In the genomic region with DNA sequence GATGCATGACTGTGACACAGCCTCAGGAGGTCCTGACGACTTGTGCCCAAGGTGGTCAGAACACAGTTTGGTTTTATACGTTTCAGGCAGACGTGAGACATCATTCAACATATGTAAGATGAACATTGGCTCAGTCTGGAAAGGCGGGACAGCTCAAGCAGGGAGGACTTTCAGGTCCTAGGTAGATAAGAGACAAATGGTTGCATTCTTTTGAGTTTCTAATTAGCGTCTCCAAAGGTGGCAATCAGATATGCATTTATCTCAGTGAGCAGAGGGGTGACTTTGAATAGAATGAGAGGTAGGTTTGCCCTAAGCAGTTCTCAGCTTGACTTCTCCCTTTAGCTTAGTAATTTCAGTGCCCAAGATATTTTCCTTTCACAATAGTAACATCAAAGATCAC, we compare ENCODE assay signal across 1 cellular context.
TF ChIP-seq lines count a peak whose summit lies in the region.
"Not testable (repeated sequence)": the region's sequence is repeated elsewhere in the genome, so short reads cannot be mapped to it uniquely, and the experiment has no call there.

No MANE protein-coding gene starts in this region.

TF ChIP-seq in K562, 482 proteins besides CTCF, POLR2A, EP300 and RAD21:
- TF ChIP-seq TEAD4 (IDR thresholded peaks at IDR 0.05; ENCODE audit: low read length) (peak; percentile 68), NCOR1 (IDR thresholded peaks at IDR 0.05) (peak; percentile 26; the same call in 1 of the 2 replicates), SOX6 (IDR thresholded peaks at IDR 0.05) (peak; percentile 53; the same call in 1 of the 2 replicates), DPF2 (IDR thresholded peaks at IDR 0.05) (0 out of 2 replicates have a peak, but pooled peaks have one; percentile 29), CXXC5 (CRISPR knock-in tag; IDR thresholded peaks at IDR 0.05) (0 out of 2 replicates have a peak, but pooled peaks have one; percentile 19), TAL1 (IDR thresholded peaks at IDR 0.05) (peak; percentile 64), CBFA2T3 (IDR thresholded peaks at IDR 0.05) (peak; percentile 78), TCF3 (CRISPR knock-in tag; IDR thresholded peaks at IDR 0.05) (peak; percentile 49), ARID1B (IDR thresholded peaks at IDR 0.05) (peak; percentile 63), CBFA2T2 (conservative IDR thresholded peaks at IDR 0.05) (peak; percentile 57)
- TF ChIP-seq TEAD4 (CRISPR knock-in tag; IDR thresholded peaks at IDR 0.05; ENCODE audit: borderline replicate concordance) = not testable (repeated sequence)
- TF ChIP-seq, protein P1, sequence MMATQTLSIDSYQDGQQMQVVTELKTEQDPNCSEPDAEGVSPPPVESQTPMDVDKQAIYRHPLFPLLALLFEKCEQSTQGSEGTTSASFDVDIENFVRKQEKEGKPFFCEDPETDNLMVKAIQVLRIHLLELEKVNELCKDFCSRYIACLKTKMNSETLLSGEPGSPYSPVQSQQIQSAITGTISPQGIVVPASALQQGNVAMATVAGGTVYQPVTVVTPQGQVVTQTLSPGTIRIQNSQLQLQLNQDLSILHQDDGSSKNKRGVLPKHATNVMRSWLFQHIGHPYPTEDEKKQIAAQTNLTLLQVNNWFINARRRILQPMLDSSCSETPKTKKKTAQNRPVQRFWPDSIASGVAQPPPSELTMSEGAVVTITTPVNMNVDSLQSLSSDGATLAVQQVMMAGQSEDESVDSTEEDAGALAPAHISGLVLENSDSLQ (IDR thresholded peaks at IDR 0.05) = 0 out of 2 replicates have a peak, but pooled peaks have one; percentile 8
TF ChIP-seq in K562: peak in this region for 11; not testable (repeated sequence) for 471.
